In the genomic region with DNA sequence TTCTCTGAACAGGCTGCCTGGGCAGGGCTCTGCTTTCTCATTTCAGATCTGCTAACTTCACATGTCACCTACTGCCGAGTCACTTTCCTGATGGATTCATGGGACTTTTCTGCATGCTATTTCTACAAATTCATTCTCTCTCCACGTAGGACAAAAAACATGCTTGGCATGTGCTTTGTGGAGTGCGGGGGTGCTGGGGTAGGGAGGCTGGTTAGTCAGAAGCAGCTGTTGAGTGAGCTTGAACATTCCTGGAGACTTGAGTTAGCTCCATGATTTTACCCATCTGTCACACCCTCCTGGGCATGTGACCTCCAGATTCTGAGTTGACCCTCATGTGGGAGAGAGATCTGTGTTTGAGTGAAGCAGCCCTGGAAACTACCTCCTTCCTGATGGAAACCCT, we compare ENCODE assay signal across 1 cellular context.
TF ChIP-seq lines count a peak whose summit lies in the region.

No MANE protein-coding gene starts in this region.

TF ChIP-seq in IMR-90, 13 proteins besides CTCF, POLR2A, EP300 and RAD21 (continued from another document):
- TF ChIP-seq, protein P1, sequence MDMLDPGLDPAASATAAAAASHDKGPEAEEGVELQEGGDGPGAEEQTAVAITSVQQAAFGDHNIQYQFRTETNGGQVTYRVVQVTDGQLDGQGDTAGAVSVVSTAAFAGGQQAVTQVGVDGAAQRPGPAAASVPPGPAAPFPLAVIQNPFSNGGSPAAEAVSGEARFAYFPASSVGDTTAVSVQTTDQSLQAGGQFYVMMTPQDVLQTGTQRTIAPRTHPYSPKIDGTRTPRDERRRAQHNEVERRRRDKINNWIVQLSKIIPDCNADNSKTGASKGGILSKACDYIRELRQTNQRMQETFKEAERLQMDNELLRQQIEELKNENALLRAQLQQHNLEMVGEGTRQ (IDR thresholded peaks at IDR 0.05; ENCODE audit: low read depth, low read length), result peak; percentile 94
- TF ChIP-seq FOS (IDR thresholded peaks at IDR 0.05; ENCODE audit: low read depth, low read length), result peak; percentile 98
